1 cellular context compared by ENCODE assay signal in the genomic region with DNA sequence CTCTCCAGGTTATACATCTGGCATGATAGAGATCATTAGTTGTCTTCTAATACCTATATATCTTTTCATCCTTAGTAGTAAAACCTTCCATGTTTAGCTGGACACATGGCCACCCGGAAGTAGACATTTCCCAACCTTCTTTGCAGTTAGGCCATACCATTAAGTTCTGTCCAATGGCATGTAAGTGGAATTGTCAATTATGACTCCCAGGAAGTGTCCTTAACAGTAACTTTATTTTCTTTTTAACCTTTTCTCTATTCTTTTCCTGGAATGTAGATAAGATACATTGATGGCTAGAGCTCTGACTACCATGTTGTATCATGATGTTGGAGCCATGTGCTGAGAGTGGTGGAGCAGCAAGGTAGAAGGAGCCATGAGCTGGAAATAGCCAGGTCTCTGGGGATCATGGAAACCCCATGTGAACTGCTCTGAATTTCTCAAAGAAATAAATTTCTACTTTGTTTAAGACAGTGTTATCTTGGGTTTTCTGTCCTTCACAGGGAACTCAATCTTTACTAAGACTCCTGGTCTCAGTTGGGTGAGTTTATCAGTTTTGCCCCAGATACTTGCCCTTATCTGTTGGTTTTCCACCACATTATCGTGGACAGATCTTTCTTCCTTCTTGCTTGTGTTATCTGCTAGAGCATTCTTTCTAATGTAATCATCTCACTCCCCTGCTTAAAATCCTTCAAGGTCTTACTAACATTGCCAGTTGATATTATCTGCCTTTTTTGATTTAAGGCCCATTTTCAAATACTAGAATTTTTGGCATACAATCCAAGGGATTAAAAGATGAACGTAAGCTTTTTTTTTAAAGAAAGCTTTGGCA.
TF ChIP-seq lines count a peak whose summit lies in the region.

No MANE protein-coding gene starts in this region.

TF ChIP-seq in HepG2, 621 proteins besides CTCF, POLR2A, EP300 and RAD21:
- TF ChIP-seq GABPA (IDR thresholded peaks at IDR 0.05; ENCODE audit: low read depth, low read length) (no peak), GABPA (CRISPR knock-in tag; IDR thresholded peaks at IDR 0.05; ENCODE audit: low read depth) (0 out of 2 replicates have a peak, but pooled peaks have one; percentile 20), ZNF644 (CRISPR knock-in tag; IDR thresholded peaks at IDR 0.05; ENCODE audit: low read depth) (0 out of 2 replicates have a peak, but pooled peaks have one; percentile 19), GTF2F1 (IDR thresholded peaks at IDR 0.05; ENCODE audit: low read length) (no peak)
